ENCODE assay signal across 8 cellular contexts in the genomic region with DNA sequence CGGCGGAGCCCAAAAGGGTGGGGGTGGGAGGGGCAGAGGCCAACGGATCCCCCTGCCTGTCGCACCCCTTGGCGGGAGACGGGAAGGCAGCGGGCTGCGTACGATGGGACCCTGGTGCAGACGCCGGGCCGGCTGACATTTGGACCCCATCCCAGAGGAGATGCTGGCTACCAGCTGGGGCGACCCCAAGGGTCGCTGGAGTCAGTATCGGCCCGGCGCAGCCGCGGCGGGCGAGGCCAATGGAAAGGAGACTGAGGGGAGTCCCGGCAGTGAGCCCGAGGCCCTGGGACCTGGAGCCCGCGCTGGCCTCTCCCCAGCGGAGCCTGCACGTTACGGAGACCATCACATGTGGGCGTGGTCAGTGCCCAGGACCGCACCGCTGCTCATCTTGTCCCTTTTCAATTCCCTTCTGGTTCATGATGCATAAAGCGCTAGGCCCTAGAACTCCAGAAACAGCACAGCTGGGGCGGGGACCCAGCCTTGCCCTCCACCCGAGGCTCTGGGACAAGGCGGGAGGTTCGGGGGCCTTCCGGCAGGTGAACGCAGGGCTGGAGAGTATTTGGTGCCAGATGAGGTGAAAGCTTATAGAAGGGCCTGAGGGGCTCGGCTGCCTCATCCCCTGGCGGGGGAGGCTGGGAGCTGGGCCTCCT. TPM values are rescaled to one million over a fixed set of nuclear protein-coding genes. Genes with fewer than 3 reads are reported as not detected.
A peak's percentile ranks its signal among the peaks of the same experiment; 100 is the strongest.
DNase-seq lines count a peak whose midpoint lies in the region; ATAC-seq and TF ChIP-seq lines count a peak whose summit lies in the region.

No MANE protein-coding gene starts in this region.

- ATAC-seq in GM19328 (IDR thresholded peaks at IDR 0.05; ENCODE audit: unreplicated experiment) (no peak), GM21515 (IDR thresholded peaks at IDR 0.05; ENCODE audit: unreplicated experiment) (no peak)

- H2AFZ ChIP-seq in neural cell (ENCODE audit: low read depth, low read length), result no peak overlapping the region

- H3K36me3 ChIP-seq in duodenal mucosa (ENCODE audit: control insufficient read depth in 1 of 2, insufficient read depth in 2 of 2, low read length in 2 of 2) (peaks cover 2 to 5% of the 10 kb centered on the region in 2 donors), neural cell (ENCODE audit: insufficient read depth, low read length) (no peaks in the 10 kb centered on the region)

- H3K27ac ChIP-seq in duodenal mucosa (ENCODE audit: low read depth, low read length) (no peak overlapping the region), neural cell (ENCODE audit: low read length) (peak overlapping the region; percentile 8)

- TF ChIP-seq RAD21 in neural cell (conservative IDR thresholded peaks at IDR 0.05), result no peak

- no peak for TF ChIP-seq CTCF in neural cell (IDR thresholded peaks at IDR 0.05; ENCODE audit: poor library complexity, severe bottlenecking)

- no peaks in the 10 kb centered on the region for H3F3A ChIP-seq in neural cell (ENCODE audit: insufficient read depth, low read length, poor library complexity, severe bottlenecking)

- peaks cover 19 to 30% of the 10 kb centered on the region in 2 donors for H3K4me1 ChIP-seq in duodenal mucosa (ENCODE audit: control insufficient read depth in 1 of 2, insufficient read depth in 2 of 2, low read length in 2 of 2)

- H3K9me3 ChIP-seq in duodenal mucosa (ENCODE audit: control insufficient read depth in 1 of 2, low read length in 2 of 2) (no peaks in the 10 kb centered on the region), neural cell (ENCODE audit: low read length) (no peaks in the 10 kb centered on the region)

- H3K79me2 ChIP-seq in neural cell (replicated peaks; ENCODE audit: insufficient read depth, low read length), result peaks cover 5% of the 10 kb centered on the region

- peaks cover 48 to 58% of the 10 kb centered on the region in 2 donors for H3K27me3 ChIP-seq in duodenal mucosa (ENCODE audit: control insufficient read depth in 1 of 2, insufficient read depth in 2 of 2, low read length in 2 of 2)
- H3K27me3 ChIP-seq in neural cell (ENCODE audit: insufficient read depth, low read depth, low read length), result no peaks in the 10 kb centered on the region

- H3K9me2 ChIP-seq in neural cell (ENCODE audit: insufficient read depth, low read length), result no peaks in the 10 kb centered on the region

- H3K4me2 ChIP-seq in neural cell (ENCODE audit: low read length), result no peak overlapping the region

- DNase-seq in GM03348 (ENCODE audit: low spot score) (peak; percentile 38), NCI-H774 (lab: John Stamatoyannopoulos, UW) (peak; percentile 19), hippocampal formation (lab: John Stamatoyannopoulos, UW) (no peak), NCI-H1048 (lab: John Stamatoyannopoulos, UW) (no peak)

- no peak for TF ChIP-seq EP300 in neural cell (conservative IDR thresholded peaks at IDR 0.05; ENCODE audit: poor library complexity, severe bottlenecking)

- H3K9ac ChIP-seq in duodenal mucosa (ENCODE audit: low read depth in 1 of 2, low read length in 2 of 2) (no peak overlapping the region), neural cell (ENCODE audit: low read length) (peak overlapping the region; percentile 50)

- peaks cover 54% of the 10 kb centered on the region for H4K20me1 ChIP-seq in neural cell (ENCODE audit: insufficient read depth)

- peak overlapping the region; percentile 50 to 60 for H3K4me3 ChIP-seq in duodenal mucosa (ENCODE audit: low read depth in 1 of 2, low read length in 2 of 2)
- H3K4me3 ChIP-seq in neural cell (ENCODE audit: low read length), result peak overlapping the region; percentile 53

TF ChIP-seq in neural cell, 6 proteins besides CTCF, POLR2A, EP300 and RAD21:
- TF ChIP-seq MXI1 (conservative IDR thresholded peaks at IDR 0.05; ENCODE audit: poor library complexity, severe bottlenecking) (no peak), POLR2AphosphoS5 (IDR thresholded peaks at IDR 0.05) (peak; percentile 5), TAF1 (IDR thresholded peaks at IDR 0.05; ENCODE audit: low read depth) (no peak)
- TF ChIP-seq, protein P1, sequence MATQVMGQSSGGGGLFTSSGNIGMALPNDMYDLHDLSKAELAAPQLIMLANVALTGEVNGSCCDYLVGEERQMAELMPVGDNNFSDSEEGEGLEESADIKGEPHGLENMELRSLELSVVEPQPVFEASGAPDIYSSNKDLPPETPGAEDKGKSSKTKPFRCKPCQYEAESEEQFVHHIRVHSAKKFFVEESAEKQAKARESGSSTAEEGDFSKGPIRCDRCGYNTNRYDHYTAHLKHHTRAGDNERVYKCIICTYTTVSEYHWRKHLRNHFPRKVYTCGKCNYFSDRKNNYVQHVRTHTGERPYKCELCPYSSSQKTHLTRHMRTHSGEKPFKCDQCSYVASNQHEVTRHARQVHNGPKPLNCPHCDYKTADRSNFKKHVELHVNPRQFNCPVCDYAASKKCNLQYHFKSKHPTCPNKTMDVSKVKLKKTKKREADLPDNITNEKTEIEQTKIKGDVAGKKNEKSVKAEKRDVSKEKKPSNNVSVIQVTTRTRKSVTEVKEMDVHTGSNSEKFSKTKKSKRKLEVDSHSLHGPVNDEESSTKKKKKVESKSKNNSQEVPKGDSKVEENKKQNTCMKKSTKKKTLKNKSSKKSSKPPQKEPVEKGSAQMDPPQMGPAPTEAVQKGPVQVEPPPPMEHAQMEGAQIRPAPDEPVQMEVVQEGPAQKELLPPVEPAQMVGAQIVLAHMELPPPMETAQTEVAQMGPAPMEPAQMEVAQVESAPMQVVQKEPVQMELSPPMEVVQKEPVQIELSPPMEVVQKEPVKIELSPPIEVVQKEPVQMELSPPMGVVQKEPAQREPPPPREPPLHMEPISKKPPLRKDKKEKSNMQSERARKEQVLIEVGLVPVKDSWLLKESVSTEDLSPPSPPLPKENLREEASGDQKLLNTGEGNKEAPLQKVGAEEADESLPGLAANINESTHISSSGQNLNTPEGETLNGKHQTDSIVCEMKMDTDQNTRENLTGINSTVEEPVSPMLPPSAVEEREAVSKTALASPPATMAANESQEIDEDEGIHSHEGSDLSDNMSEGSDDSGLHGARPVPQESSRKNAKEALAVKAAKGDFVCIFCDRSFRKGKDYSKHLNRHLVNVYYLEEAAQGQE (IDR thresholded peaks at IDR 0.05; ENCODE audit: borderline replicate concordance), result no peak

RNA-seq across cellular contexts. Expression of a gene that starts 8.0 kb away (rescaled TPM):
- 80.2 and 108 TPM in 2 replicates for polyA plus RNA-seq in neural cell
- 33.8 and 39.9 TPM in 2 replicates for polyA minus RNA-seq in neural cell

RNA-seq across cellular contexts. Expression of a gene that starts 19.2 kb away (rescaled TPM):
- polyA plus RNA-seq in neural cell, result 11.8 and 24.1 TPM in 2 replicates
- polyA minus RNA-seq in neural cell, result 6.1 and 6.8 TPM in 2 replicates

RNA-seq across cellular contexts. Expression of a gene that starts 20.0 kb away (rescaled TPM):
- polyA plus RNA-seq in neural cell, result 10.7 and 17.0 TPM in 2 replicates
- polyA minus RNA-seq in neural cell, result 6.6 and 8.5 TPM in 2 replicates

RNA-seq across cellular contexts. Expression of a gene that starts 21.1 kb away (rescaled TPM):
- polyA plus RNA-seq in neural cell, result 50.5 and 79.7 TPM in 2 replicates
- 302 and 348 TPM in 2 replicates for polyA minus RNA-seq in neural cell

RNA-seq across cellular contexts. Expression of a gene that starts 32.8 kb away (rescaled TPM):
- polyA plus RNA-seq in neural cell, result 452 and 591 TPM in 2 replicates
- polyA minus RNA-seq in neural cell, result 127 and 197 TPM in 2 replicates

Comparison
In these comparisons a context has a peak if more than half of its experiments do, and no peak if none do; other contexts are left out.
1. DNase-seq: peak in GM03348 (single experiment) and NCI-H774 (single experiment); none in hippocampal formation (0 of 2) and NCI-H1048 (single experiment).